Comparison of ENCODE assay signal across 25 cellular contexts in genomic region chr22:47160141-47160541, GRCh38.
"Had no signal": no experiment of that assay in that cellular context is flagged by ENCODE, and none has a peak within 500 bp of the region (broad histone marks: within the 10 kb centered on the region; RNA-seq: fewer than 3 reads in every experiment).

No MANE protein-coding gene starts in this region.

- H3K27ac Mint-ChIP-seq: activated B cell treated with CpG ODN at 0.5 μM for 24 hours; activated CD4-positive, alpha-beta memory T cell treated with anti-CD3 and anti-CD28 coated beads, Interleukin-2, amount 10 ng/mL, durations not matched to agents 7 days and 5 days; activated CD4-positive, alpha-beta T cell treated with anti-CD3 and anti-CD28 coated beads, Interleukin-2, amount 10 ng/mL, durations not matched to agents 24 days and 14 days; activated naive CD4-positive, alpha-beta T cell treated with anti-CD3 and anti-CD28 coated beads for 36 hours; activated naive CD8-positive, alpha-beta T cell treated with anti-CD3 and anti-CD28 coated beads, Interleukin-2, amount 10 ng/mL, durations not matched to agents 7 days and 5 days; activated T-helper 17 cell treated with anti-CD3 and anti-CD28 coated beads, Interleukin-2, amount 50 U/mL, for 72 hours; T-helper 1 cell treated with Interleukin-12 subunit alpha and Interleukin-12 subunit beta and Interleukin-4 antibody, amounts not matched to agents 30 μg/mL and 1 μg/mL, for 36 hours had no signal

- H3K9me3 ChIP-seq: adrenal gland, breast epithelium had no signal

- ATAC-seq: activated T-helper 17 cell treated with anti-CD3 and anti-CD28 coated beads, Interleukin-2, amount 50 U/mL, for 72 hours had no signal

- H3K9me3 Mint-ChIP-seq: activated B cell treated with CpG ODN at 0.5 μM for 24 hours; activated CD4-positive, alpha-beta memory T cell treated with anti-CD3 and anti-CD28 coated beads, Interleukin-2, amount 10 ng/mL, durations not matched to agents 7 days and 5 days; activated CD4-positive, alpha-beta T cell treated with anti-CD3 and anti-CD28 coated beads, Interleukin-2, amount 10 ng/mL, durations not matched to agents 24 days and 14 days; activated naive CD4-positive, alpha-beta T cell treated with anti-CD3 and anti-CD28 coated beads for 36 hours; activated naive CD8-positive, alpha-beta T cell treated with anti-CD3 and anti-CD28 coated beads, Interleukin-2, amount 10 ng/mL, durations not matched to agents 7 days and 5 days; activated T-helper 17 cell treated with anti-CD3 and anti-CD28 coated beads, Interleukin-2, amount 50 U/mL, for 72 hours; T-helper 1 cell treated with Interleukin-12 subunit alpha and Interleukin-12 subunit beta and Interleukin-4 antibody, amounts not matched to agents 30 μg/mL and 1 μg/mL, for 36 hours had no signal

- H3K27me3 Mint-ChIP-seq: activated B cell treated with CpG ODN at 0.5 μM for 24 hours; activated CD4-positive, alpha-beta memory T cell treated with anti-CD3 and anti-CD28 coated beads, Interleukin-2, amount 10 ng/mL, durations not matched to agents 7 days and 5 days; activated CD4-positive, alpha-beta T cell treated with anti-CD3 and anti-CD28 coated beads, Interleukin-2, amount 10 ng/mL, durations not matched to agents 24 days and 14 days; activated naive CD8-positive, alpha-beta T cell treated with anti-CD3 and anti-CD28 coated beads, Interleukin-2, amount 10 ng/mL, durations not matched to agents 7 days and 5 days; activated T-helper 17 cell treated with anti-CD3 and anti-CD28 coated beads, Interleukin-2, amount 50 U/mL, for 72 hours had no signal

- H3K4me3 Mint-ChIP-seq: activated B cell treated with CpG ODN at 0.5 μM for 24 hours; activated CD4-positive, alpha-beta memory T cell treated with anti-CD3 and anti-CD28 coated beads, Interleukin-2, amount 10 ng/mL, durations not matched to agents 7 days and 5 days; activated CD4-positive, alpha-beta T cell treated with anti-CD3 and anti-CD28 coated beads, Interleukin-2, amount 10 ng/mL, durations not matched to agents 24 days and 14 days; activated naive CD4-positive, alpha-beta T cell treated with anti-CD3 and anti-CD28 coated beads for 36 hours; activated naive CD8-positive, alpha-beta T cell treated with anti-CD3 and anti-CD28 coated beads, Interleukin-2, amount 10 ng/mL, durations not matched to agents 7 days and 5 days; activated T-helper 17 cell treated with anti-CD3 and anti-CD28 coated beads, Interleukin-2, amount 50 U/mL, for 72 hours; T-helper 1 cell treated with Interleukin-12 subunit alpha and Interleukin-12 subunit beta and Interleukin-4 antibody, amounts not matched to agents 30 μg/mL and 1 μg/mL, for 36 hours had no signal

- DNase-seq: activated B cell treated with CpG ODN at 0.5 μM for 24 hours; activated CD4-positive, alpha-beta memory T cell treated with anti-CD3 and anti-CD28 coated beads, Interleukin-2, amount 10 ng/mL, durations not matched to agents 7 days and 5 days; activated CD4-positive, alpha-beta T cell treated with anti-CD3 and anti-CD28 coated beads for 1 hour; activated CD4-positive, alpha-beta T cell treated with anti-CD3 and anti-CD28 coated beads, Interleukin-2, amount 10 ng/mL, durations not matched to agents 24 days and 14 days; activated gamma-delta T cell; activated naive CD4-positive, alpha-beta T cell treated with anti-CD3 and anti-CD28 coated beads for 36 hours; activated naive CD8-positive, alpha-beta T cell treated with anti-CD3 and anti-CD28 coated beads, Interleukin-2, amount 10 ng/mL, durations not matched to agents 7 days and 5 days; activated T-cell treated with anti-CD3 and anti-CD28 coated beads for 4 hours; activated T-cell treated with anti-CD3 and anti-CD28 coated beads, Interleukin-2, amount 50 U/mL, for 48 hours; adrenal gland; anterior cingulate cortex; central memory CD4-positive, alpha-beta T cell; NCI-H1092; NCI-H1694; NCI-H2029; NCI-H2107; NCI-H2171 treated with DMSO at 0.1 percent for 48 hours; NCI-H226; NCI-H526; NCI-H774; SHP77 treated with DMSO at 0.1 percent for 48 hours had no signal

- H3K27me3 ChIP-seq: adrenal gland, breast epithelium had no signal

- H3K36me3 ChIP-seq: adrenal gland, breast epithelium had no signal

- H3K4me3 ChIP-seq: adrenal gland, breast epithelium had no signal

- H3K36me3 Mint-ChIP-seq: activated naive CD8-positive, alpha-beta T cell treated with anti-CD3 and anti-CD28 coated beads, Interleukin-2, amount 10 ng/mL, durations not matched to agents 7 days and 5 days had no signal

- H3K27ac ChIP-seq: adrenal gland, breast epithelium, KMS-11 had no signal

- H3K4me1 Mint-ChIP-seq: activated CD4-positive, alpha-beta memory T cell treated with anti-CD3 and anti-CD28 coated beads, Interleukin-2, amount 10 ng/mL, durations not matched to agents 7 days and 5 days; activated CD4-positive, alpha-beta T cell treated with anti-CD3 and anti-CD28 coated beads, Interleukin-2, amount 10 ng/mL, durations not matched to agents 24 days and 14 days; activated naive CD8-positive, alpha-beta T cell treated with anti-CD3 and anti-CD28 coated beads, Interleukin-2, amount 10 ng/mL, durations not matched to agents 7 days and 5 days; activated T-helper 17 cell treated with anti-CD3 and anti-CD28 coated beads, Interleukin-2, amount 50 U/mL, for 72 hours had no signal

- H3K4me1 ChIP-seq: adrenal gland, breast epithelium had no signal
